17 cellular contexts compared by ENCODE assay signal in genomic region chr9:105216440-105217178, GRCh38. TPM values are rescaled to one million over a fixed set of nuclear protein-coding genes. Genes with fewer than 3 reads are reported as not detected.
A peak's percentile ranks its signal among the peaks of the same experiment; 100 is the strongest.
DNase-seq lines count a peak whose midpoint lies in the region; ATAC-seq and TF ChIP-seq lines count a peak whose summit lies in the region.
"Had no signal": no experiment of that assay in that cellular context is flagged by ENCODE, and none has a peak within 500 bp of the region (broad histone marks: within the 10 kb centered on the region; RNA-seq: fewer than 3 reads in every experiment).

No MANE protein-coding gene starts in this region.

- H3K4me3 Mint-ChIP-seq in GM23338 = no peak overlapping the region
- H3K4me3 Mint-ChIP-seq: activated CD4-positive, alpha-beta T cell treated with anti-CD3 and anti-CD28 coated beads, Interleukin-2, amount 10 ng/mL, durations not matched to agents 24 days and 14 days; CD4-positive, CD25-positive, alpha-beta regulatory T cell; T-helper 1 cell treated with Interleukin-12 subunit alpha and Interleukin-12 subunit beta and Interleukin-4 antibody, amounts not matched to agents 30 μg/mL and 1 μg/mL, for 36 hours had no signal

- H3K9me2 ChIP-seq in GM23338 (ENCODE audit: insufficient read depth) = no peaks in the 10 kb centered on the region
- no peaks in the 10 kb centered on the region for H3K9me2 ChIP-seq in SK-N-SH

- no peaks in the 10 kb centered on the region for H3K27me3 Mint-ChIP-seq in GM23338 (ENCODE audit: insufficient read depth, low read depth, poor library complexity)
- H3K27me3 Mint-ChIP-seq: activated CD4-positive, alpha-beta T cell treated with anti-CD3 and anti-CD28 coated beads, Interleukin-2, amount 10 ng/mL, durations not matched to agents 24 days and 14 days had no signal

- H3K9ac ChIP-seq in SK-N-SH (no peak overlapping the region), rectal smooth muscle tissue (ENCODE audit: low read length) (no peak overlapping the region)

- H2AFZ ChIP-seq in GM23338 (0 out of 2 replicates have a peak overlapping the region, but pooled peaks have one; percentile 43), SK-N-SH (ENCODE audit: low read depth) (peak overlapping the region; percentile 35; the same call in 1 of the 2 replicates)

- peaks cover 9% of the 10 kb centered on the region for H3K4me1 ChIP-seq in GM23338 (ENCODE audit: insufficient read depth)
- peaks cover 4 to 6% of the 10 kb centered on the region in 2 experiments; a peak in 1 of 4 replicates for H3K4me1 ChIP-seq in SK-N-SH (ENCODE audit: control insufficient read depth in 1 of 2, insufficient read depth in 2 of 2, low read depth in 1 of 2, low read length in 1 of 2)
- no peaks in the 10 kb centered on the region for H3K4me1 ChIP-seq in rectal smooth muscle tissue (ENCODE audit: control insufficient read depth, insufficient read depth, low read length)

- 36% methylated on average over 4 of the region's 4 CpGs for WGBS in SK-N-SH (ENCODE audit: low lambda C conversion rate)

- CTCF ChIA-PET in SK-N-SH (lab: Yijun Ruan, JAX) = no interaction called here

- no peak overlapping the region for H3K27ac Mint-ChIP-seq in GM23338
- H3K27ac Mint-ChIP-seq: activated CD4-positive, alpha-beta T cell treated with anti-CD3 and anti-CD28 coated beads, Interleukin-2, amount 10 ng/mL, durations not matched to agents 24 days and 14 days; activated T-helper 2 cell treated with anti-CD3 and anti-CD28 coated beads, Interferon-gamma antibody, Interleukin-2, Interleukin-4, amounts not matched to agents 10 μg/mL and 5 μg/mL and 100 μg/mL, durations not matched to agents 14 hours and 24 hours and 36 hours; CD4-positive, CD25-positive, alpha-beta regulatory T cell; T-helper 1 cell treated with Interleukin-12 subunit alpha and Interleukin-12 subunit beta and Interleukin-4 antibody, amounts not matched to agents 30 μg/mL and 1 μg/mL, for 36 hours had no signal

- POLR2A ChIA-PET in SK-N-SH (lab: Yijun Ruan, JAX) = no interaction called here

- ATAC-seq in GM23338 = peak; percentile 48
- ATAC-seq: esophagus mucosa had no signal

- TF ChIP-seq CTCF in GM23338 (conservative IDR thresholded peaks at IDR 0.05; ENCODE audit: low read depth in 2 of 2) = no peak
- no peak for TF ChIP-seq CTCF in SK-N-SH (IDR thresholded peaks at IDR 0.05)
- TF ChIP-seq CTCF in coronary artery (IDR thresholded peaks at IDR 0.05) = no peak

- no peak for DNase-seq in GM23338 (ENCODE audit: low spot score)
- DNase-seq in SK-N-SH = no peak
- peak; percentile 34 to 88 (median 70) for DNase-seq in head of caudate nucleus
- no peak for DNase-seq in SIG-M5 treated with dmso at 0.1 percent for 504 hours (lab: John Stamatoyannopoulos, UW; ENCODE audit: unreplicated experiment)
- no peak for DNase-seq in coronary artery (ENCODE audit: low spot score)
- no peak for DNase-seq in glomerular visceral epithelial cell (ENCODE audit: extremely low spot score)
- no peak for DNase-seq in activated T-cell treated with anti-CD3 and anti-CD28 coated beads, Interleukin-2, amount 50 U/mL, for 1 hour
- DNase-seq: activated CD4-positive, alpha-beta T cell treated with anti-CD3 and anti-CD28 coated beads, Interleukin-2, amount 10 ng/mL, durations not matched to agents 24 days and 14 days; CD4-positive, CD25-positive, alpha-beta regulatory T cell; NCI-H2081; sigmoid colon had no signal

- H3F3A ChIP-seq in GM23338 (replicated peaks; ENCODE audit: low read depth) = no peaks in the 10 kb centered on the region
- no peaks in the 10 kb centered on the region for H3F3A ChIP-seq in SK-N-SH (replicated peaks; ENCODE audit: insufficient read depth)

- no peaks in the 10 kb centered on the region for H3K9me3 Mint-ChIP-seq in GM23338
- H3K9me3 Mint-ChIP-seq: activated T-helper 2 cell treated with anti-CD3 and anti-CD28 coated beads, Interferon-gamma antibody, Interleukin-2, Interleukin-4, amounts not matched to agents 10 μg/mL and 5 μg/mL and 100 μg/mL, durations not matched to agents 14 hours and 24 hours and 36 hours; T-helper 1 cell treated with Interleukin-12 subunit alpha and Interleukin-12 subunit beta and Interleukin-4 antibody, amounts not matched to agents 30 μg/mL and 1 μg/mL, for 36 hours had no signal

- H3K27ac ChIP-seq in GM23338 (ENCODE audit: low read depth) = no peak overlapping the region
- H3K27ac ChIP-seq in SK-N-SH (ENCODE audit: low read depth in 2 of 2, low read length in 1 of 2) = no peak overlapping the region
- H3K27ac ChIP-seq in rectal smooth muscle tissue (ENCODE audit: low read depth, low read length) = no peak overlapping the region
- no peak overlapping the region for H3K27ac ChIP-seq in coronary artery
- H3K27ac ChIP-seq: cardiac muscle cell, sigmoid colon, thoracic aorta had no signal

- no peak for TF ChIP-seq EP300 in SK-N-SH (IDR thresholded peaks at IDR 0.05; ENCODE audit: borderline replicate concordance in 1 of 2, low read depth in 1 of 2, low read length in 1 of 2)

- intact Hi-C loops in head of caudate nucleus (cut with DNase I) = no loop called here

- H3K4me1 Mint-ChIP-seq in GM23338 = peaks cover 14% of the 10 kb centered on the region
- H3K4me1 Mint-ChIP-seq: activated CD4-positive, alpha-beta T cell treated with anti-CD3 and anti-CD28 coated beads, Interleukin-2, amount 10 ng/mL, durations not matched to agents 24 days and 14 days; CD4-positive, CD25-positive, alpha-beta regulatory T cell had no signal

- H3K27me3 ChIP-seq in GM23338 (ENCODE audit: insufficient read depth) (no peaks in the 10 kb centered on the region), SK-N-SH (ENCODE audit: insufficient read depth) (no peaks in the 10 kb centered on the region), rectal smooth muscle tissue (ENCODE audit: control insufficient read depth, insufficient read depth, low read length) (no peaks in the 10 kb centered on the region)
- H3K27me3 ChIP-seq: cardiac muscle cell, sigmoid colon had no signal

- H4K20me1 ChIP-seq in GM23338 (replicated peaks; ENCODE audit: insufficient read depth) (no peaks in the 10 kb centered on the region), SK-N-SH (ENCODE audit: insufficient read depth) (no peaks in the 10 kb centered on the region)

- H3K79me2 ChIP-seq in GM23338 (replicated peaks; ENCODE audit: insufficient read depth) (no peaks in the 10 kb centered on the region), SK-N-SH (ENCODE audit: insufficient read depth) (no peaks in the 10 kb centered on the region)

- no peak for TF ChIP-seq RAD21 in SK-N-SH (IDR thresholded peaks at IDR 0.05; ENCODE audit: low read length)

- no peaks in the 10 kb centered on the region for H3K9me3 ChIP-seq in SK-N-SH
- H3K9me3 ChIP-seq: sigmoid colon, thoracic aorta had no signal

- H3K4me2 ChIP-seq in GM23338 = 0 out of 2 replicates have a peak overlapping the region, but pooled peaks have one; percentile 27
- H3K4me2 ChIP-seq in SK-N-SH = peak overlapping the region; percentile 8; the same call in 1 of the 2 replicates

- H3K36me3 ChIP-seq in GM23338 (ENCODE audit: insufficient read depth) (no peaks in the 10 kb centered on the region), SK-N-SH (replicated peaks in 1 of 2; ENCODE audit: control insufficient read depth in 1 of 2, insufficient read depth in 2 of 2, low read length in 1 of 2) (no peaks in the 10 kb centered on the region), rectal smooth muscle tissue (ENCODE audit: control insufficient read depth, insufficient read depth, low read length) (no peaks in the 10 kb centered on the region)
- H3K36me3 ChIP-seq: cardiac muscle cell, sigmoid colon, thoracic aorta had no signal

- H3K36me3 Mint-ChIP-seq in GM23338 (ENCODE audit: low read depth) = peaks cover 2% of the 10 kb centered on the region; the same call in 2 of the 3 replicates
- H3K36me3 Mint-ChIP-seq: CD4-positive, CD25-positive, alpha-beta regulatory T cell had no signal

- H3K4me3 ChIP-seq in GM23338 = no peak overlapping the region
- H3K4me3 ChIP-seq in SK-N-SH (ENCODE audit: low read depth in 2 of 2, low read length in 1 of 2) = no peak overlapping the region
- peak overlapping the region; percentile 24 for H3K4me3 ChIP-seq in rectal smooth muscle tissue (ENCODE audit: low read length)
- no peak overlapping the region for H3K4me3 ChIP-seq in coronary artery
- H3K4me3 ChIP-seq: cardiac muscle cell, sigmoid colon, thoracic aorta had no signal

TF ChIP-seq in GM23338, 12 proteins besides CTCF, POLR2A, EP300 and RAD21 (continues in another document):
- TF ChIP-seq ETS1 (IDR thresholded peaks at IDR 0.05) = no peak

TF ChIP-seq in SK-N-SH, 30 proteins besides CTCF, POLR2A, EP300 and RAD21:
- no peak for TF ChIP-seq NRF1 (IDR thresholded peaks at IDR 0.05; ENCODE audit: low read depth, low read length)
- no peak for TF ChIP-seq MAX (IDR thresholded peaks at IDR 0.05; ENCODE audit: low read depth)
TF ChIP-seq in SK-N-SH: peak in this region for 0.

RNA-seq across cellular contexts. Expression of gene SLC44A1, which starts 27.8 kb away (rescaled TPM):
- 74.4 and 75.0 TPM in 2 replicates for total RNA-seq in GM23338 (2014; rRNA removed; shearing (Covaris generic))
- polyA plus RNA-seq in GM23338 (2016; fragmentation: Nextera tagmentation; extraction: Ambion mirVana) (14.9 and 15.0 TPM in 2 replicates), SK-N-SH (2012; rRNA removed) (4.5 and 5.9 TPM in 2 replicates)
- polyA plus RNA-seq in SK-N-SH (2012; cell fraction: cytosol; rRNA removed) = 8.5 and 11.2 TPM in 2 replicates
- polyA plus RNA-seq in SK-N-SH (2012; cell fraction: nucleus; rRNA removed) = 1.6 and 3.9 TPM in 2 replicates

Comparison
In these comparisons a context has a peak if more than half of its experiments do, and no peak if none do; other contexts are left out.
1. DNase-seq: peak in head of caudate nucleus (42 of 42); none in GM23338 (single experiment), SK-N-SH (single experiment), SIG-M5 treated with dmso at 0.1 percent for 504 hours (single experiment), coronary artery (single experiment), glomerular visceral epithelial cell (single experiment) and activated T-cell treated with anti-CD3 and anti-CD28 coated beads, Interleukin-2, amount 50 U/mL, for 1 hour (single experiment).